12 cellular contexts compared by ENCODE assay signal in genomic region chrX:117985241-117985640, GRCh38.
DNase-seq lines count a peak whose midpoint lies in the region; ATAC-seq, FAIRE-seq and TF ChIP-seq lines count a peak whose summit lies in the region.
"Had no signal": no experiment of that assay in that cellular context is flagged by ENCODE, and none has a peak within 500 bp of the region (broad histone marks: within the 10 kb centered on the region; RNA-seq: fewer than 3 reads in every experiment).

No MANE protein-coding gene starts in this region.

- H3K27me3 ChIP-seq in HepG2 (ENCODE audit: control insufficient read depth in 1 of 2, insufficient read depth in 2 of 2, low read length in 2 of 2) (no peaks in the 10 kb centered on the region), right lobe of liver (no peaks in the 10 kb centered on the region)

- intact Hi-C loops in HepG2 (cut with micrococcal nuclease; ENCODE audit: unreplicated experiment), result no loop called here
- intact Hi-C loops in right lobe of liver (cut with DNase I), result no loop called here

- no peak overlapping the region for H3K9ac ChIP-seq in HepG2 (ENCODE audit: insufficient read depth, low read depth, low read length)

- no peak overlapping the region for H2AFZ ChIP-seq in HepG2 (ENCODE audit: low read length)

- H3K27ac Mint-ChIP-seq in type B pancreatic cell, result no peak overlapping the region

- 56% methylated on average over 1 of the region's 1 CpG for WGBS in HepG2 (ENCODE audit: low lambda C conversion rate)
- 25% methylated on average over 1 of the region's 1 CpG for WGBS in right lobe of liver (ENCODE audit: insufficient coverage, low coverage, low lambda C conversion rate, missing lambda C conversion rate)

- ATAC-seq in HepG2 (no peak), right lobe of liver (no peak), HG02840 (IDR thresholded peaks at IDR 0.05; ENCODE audit: low FRiP score, unreplicated experiment) (no peak)

- no peaks in the 10 kb centered on the region for H3K9me3 Mint-ChIP-seq in type B pancreatic cell

- no peak for FAIRE-seq in HepG2 (lab: Jason Lieb, UNC)

- H3K4me2 ChIP-seq in HepG2 (ENCODE audit: low read depth, low read length), result no peak overlapping the region

- BruUV-seq in HepG2 (replicated peaks; lab: Mats Ljungman, UMichigan), result no TSS peak

- no peak overlapping the region for H3K4me3 Mint-ChIP-seq in type B pancreatic cell

- no peaks in the 10 kb centered on the region for H3K4me1 Mint-ChIP-seq in type B pancreatic cell (ENCODE audit: unreplicated experiment)

- TF ChIP-seq CTCF in HepG2 (CRISPR knock-in tag; IDR thresholded peaks at IDR 0.05) (peak; percentile 19; the same call in 1 of the 2 replicates), right lobe of liver (IDR thresholded peaks at IDR 0.05) (no peak), fibroblast of mammary gland (conservative IDR thresholded peaks at IDR 0.05; ENCODE audit: control insufficient read depth, insufficient read depth, low read depth, low read length) (peak; percentile 11), type B pancreatic cell (conservative IDR thresholded peaks at IDR 0.05) (peak; percentile 44)

- POLR2A ChIA-PET in HepG2 (lab: Yijun Ruan, JAX), result no interaction called here

- H3K27ac ChIP-seq in HepG2 (ENCODE audit: extremely low read length, insufficient read depth, low read length) (no peak overlapping the region), right lobe of liver (no peak overlapping the region)
- H3K27ac ChIP-seq: HL-60 had no signal

- H3K4me3 ChIP-seq in HepG2 (replicated peaks in 1 of 3; ENCODE audit: insufficient read depth in 1 of 3, low read depth in 2 of 3, low read length in 3 of 3) (no peak overlapping the region), right lobe of liver (no peak overlapping the region), fibroblast of mammary gland (ENCODE audit: control insufficient read depth, low read depth, low read length) (no peak overlapping the region)

- H3K4me1 ChIP-seq in HepG2 (ENCODE audit: insufficient read depth, low read length) (no peaks in the 10 kb centered on the region), right lobe of liver (no peaks in the 10 kb centered on the region)

- no peaks in the 10 kb centered on the region for H3K27me3 Mint-ChIP-seq in type B pancreatic cell

- no peaks in the 10 kb centered on the region for H3K79me2 ChIP-seq in HepG2 (ENCODE audit: insufficient read depth, low read length)

- no peaks in the 10 kb centered on the region for H3K36me3 ChIP-seq in HepG2 (replicated peaks in 1 of 2; ENCODE audit: control insufficient read depth in 1 of 2, insufficient read depth in 2 of 2, low read length in 2 of 2)
- H3K36me3 ChIP-seq in right lobe of liver, result no peaks in the 10 kb centered on the region

- TF ChIP-seq RAD21 in HepG2 (CRISPR knock-in tag; IDR thresholded peaks at IDR 0.05), result no peak

- H3K36me3 Mint-ChIP-seq in type B pancreatic cell, result no peaks in the 10 kb centered on the region

- H3K9me3 ChIP-seq in HepG2 (ENCODE audit: low read length) (no peaks in the 10 kb centered on the region), right lobe of liver (no peaks in the 10 kb centered on the region)

- H4K20me1 ChIP-seq in HepG2 (ENCODE audit: insufficient read depth, low read length), result no peaks in the 10 kb centered on the region

- no peak for TF ChIP-seq POLR2A in HepG2 (IDR thresholded peaks at IDR 0.05; ENCODE audit: insufficient read depth in 1 of 2, low read depth in 2 of 2, low read length in 2 of 2)
- TF ChIP-seq POLR2A in right lobe of liver (IDR thresholded peaks at IDR 0.05), result no peak

- in situ Hi-C loops in HepG2 (cut with HindIII; ENCODE audit: extremely low pct_ligation_motif_present, low pct_unique_long_range_greater_than_20kb), result no loop called here

- no peak for TF ChIP-seq EP300 in HepG2 (IDR thresholded peaks at IDR 0.05; ENCODE audit: low read depth in 2 of 2, low read length in 2 of 2)
- TF ChIP-seq EP300 in HepG2 (CRISPR knock-in tag; IDR thresholded peaks at IDR 0.05; ENCODE audit: borderline replicate concordance), result no peak

- DNase-seq in HepG2 (ENCODE audit: low spot score) (no peak), right lobe of liver (no peak), OCI-M1 (lab: John Stamatoyannopoulos, UW) (peak; percentile 44), fibroblast of mammary gland (ENCODE audit: low read depth) (no peak), type B pancreatic cell (ENCODE audit: extremely low spot score, unreplicated experiment) (no peak), DMS79 treated with DMSO at 0.1 percent for 48 hours (lab: John Stamatoyannopoulos, UW) (no peak)
- DNase-seq in activated naive CD4-positive, alpha-beta T cell (lab: John Stamatoyannopoulos, UW), result no peak
- DNase-seq: activated T-cell treated with anti-CD3 and anti-CD28 coated beads for 4 hours, NCI-H1092 treated with DMSO at 0.1 percent for 48 hours, T1000 had no signal

- CTCF ChIA-PET in HepG2 (lab: Yijun Ruan, JAX; ENCODE audit: low intra/inter-chr PET ratio, low total read pairs), result no interaction called here

TF ChIP-seq in HepG2, 621 proteins besides CTCF, POLR2A, EP300 and RAD21:
- TF ChIP-seq GLMP (CRISPR knock-in tag; IDR thresholded peaks at IDR 0.05; ENCODE audit: borderline replicate concordance) (no peak), MAF1 (CRISPR knock-in tag; IDR thresholded peaks at IDR 0.05; ENCODE audit: borderline replicate concordance) (no peak), SRSF9 (IDR thresholded peaks at IDR 0.05; ENCODE audit: borderline replicate concordance, insufficient read depth, low read depth, low read length, poor library complexity, severe bottlenecking) (no peak), MZF1 (CRISPR knock-in tag; IDR thresholded peaks at IDR 0.05; ENCODE audit: borderline replicate concordance) (no peak), NFIC (IDR thresholded peaks at IDR 0.05; ENCODE audit: low read length) (no peak), HMG20A (CRISPR knock-in tag; IDR thresholded peaks at IDR 0.05; ENCODE audit: borderline replicate concordance) (no peak), ZNF251 (CRISPR knock-in tag; IDR thresholded peaks at IDR 0.05) (no peak), PAF1 (CRISPR knock-in tag; IDR thresholded peaks at IDR 0.05) (no peak), ATF7-NPFF (CRISPR knock-in tag; IDR thresholded peaks at IDR 0.05; ENCODE audit: low read depth) (no peak), FOXJ3 (CRISPR knock-in tag; IDR thresholded peaks at IDR 0.05; ENCODE audit: borderline replicate concordance) (no peak), TIGD3 (CRISPR knock-in tag; IDR thresholded peaks at IDR 0.05; ENCODE audit: borderline replicate concordance) (no peak), EHMT2 (IDR thresholded peaks at IDR 0.05; ENCODE audit: borderline replicate concordance, low read depth, low read length) (no peak), ESRRA (CRISPR knock-in tag; IDR thresholded peaks at IDR 0.05; ENCODE audit: low read depth) (no peak), SIX1 (CRISPR knock-in tag; IDR thresholded peaks at IDR 0.05; ENCODE audit: borderline replicate concordance) (no peak), SIN3B (IDR thresholded peaks at IDR 0.05; ENCODE audit: low read length) (no peak), ZNF781 (CRISPR knock-in tag; IDR thresholded peaks at IDR 0.05; ENCODE audit: borderline replicate concordance, not compliant biosample characterization) (no peak), ZNF747 (CRISPR knock-in tag; IDR thresholded peaks at IDR 0.05; ENCODE audit: borderline replicate concordance) (no peak), RNF2 (conservative IDR thresholded peaks at IDR 0.05; ENCODE audit: low read depth) (no peak)

Comparison
In these comparisons a context has a peak if more than half of its experiments do, and no peak if none do; other contexts are left out.
1. CTCF ChIP-seq: peak in HepG2 (single experiment), fibroblast of mammary gland (single experiment) and type B pancreatic cell (single experiment); none in right lobe of liver (0 of 4).